17 cellular contexts compared by ENCODE assay signal in the genomic region with DNA sequence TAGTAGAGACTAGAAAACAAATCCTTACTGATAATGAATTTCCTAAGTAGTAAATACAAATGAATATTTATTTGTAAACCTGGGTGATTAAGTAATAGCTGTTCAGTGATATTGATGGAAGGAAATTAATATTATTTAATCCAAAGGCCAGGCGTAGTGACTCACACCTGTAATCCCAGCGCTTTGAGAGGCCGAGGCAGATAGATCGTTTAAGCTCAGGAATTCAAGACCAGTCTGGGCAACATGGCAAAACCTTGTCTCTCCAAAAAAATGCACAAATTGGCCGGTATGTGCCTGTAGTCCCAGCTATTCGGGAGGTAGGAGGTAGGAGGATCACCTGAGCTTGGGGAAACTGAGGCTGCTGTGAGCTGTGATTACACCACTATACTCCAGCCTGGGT.
"Had no signal": no experiment of that assay in that cellular context is flagged by ENCODE, and none has a peak within 500 bp of the region (broad histone marks: within the 10 kb centered on the region; RNA-seq: fewer than 3 reads in every experiment).

No MANE protein-coding gene starts in this region.

- H3K27ac ChIP-seq: adrenal gland, breast epithelium, esophagus muscularis mucosa, gastroesophageal sphincter, parathyroid adenoma, suprapubic skin, transverse colon had no signal

- DNase-seq: activated CD4-positive, alpha-beta T cell treated with anti-CD3 and anti-CD28 coated beads, Interleukin-2, amount 50 U/mL, for 48 hours; activated gamma-delta T cell treated with Interleukin-2 at 50 U/mL for 16 hours; activated T-cell treated with anti-CD3 and anti-CD28 coated beads for 4 hours; adrenal gland; effector CD8-positive, alpha-beta T cell; midbrain; stimulated activated CD4-positive, alpha-beta T cell treated with anti-CD3 and anti-CD28 coated beads, Interleukin-12 subunit alpha, Interleukin-12 subunit beta, amount 100 ng/mL, for 4 hours; stimulated activated CD4-positive, alpha-beta T cell treated with anti-CD3 and anti-CD28 coated beads, Interleukin-1b, Interleukin-23, amount 100 ng/mL, for 48 hours; stimulated activated CD8-positive, alpha-beta memory T cell treated with anti-CD3 and anti-CD28 coated beads, Interleukin-4, amount 100 ng/mL, for 48 hours; SW 1271; transverse colon had no signal

- ATAC-seq: activated naive CD4-positive, alpha-beta T cell treated with anti-CD3 and anti-CD28 coated beads, Interleukin-2, amount 50 U/mL, for 72 hours; gastroesophageal sphincter had no signal

- H2AFZ ChIP-seq: parathyroid adenoma had no signal

- H3K4me3 ChIP-seq: adrenal gland, breast epithelium, esophagus muscularis mucosa, gastroesophageal sphincter, suprapubic skin, transverse colon had no signal

- H3K9ac ChIP-seq: parathyroid adenoma had no signal

- H3K9me3 ChIP-seq: adrenal gland, breast epithelium, esophagus muscularis mucosa, gastroesophageal sphincter, suprapubic skin, transverse colon had no signal

- H3K36me3 ChIP-seq: adrenal gland, breast epithelium, esophagus muscularis mucosa, gastroesophageal sphincter, suprapubic skin, transverse colon had no signal

- H3K4me1 ChIP-seq: adrenal gland, parathyroid adenoma had no signal

- H3K79me2 ChIP-seq: parathyroid adenoma had no signal

- H3K27me3 ChIP-seq: adrenal gland, breast epithelium, esophagus muscularis mucosa, gastroesophageal sphincter, suprapubic skin, transverse colon had no signal
